In the genomic region with DNA sequence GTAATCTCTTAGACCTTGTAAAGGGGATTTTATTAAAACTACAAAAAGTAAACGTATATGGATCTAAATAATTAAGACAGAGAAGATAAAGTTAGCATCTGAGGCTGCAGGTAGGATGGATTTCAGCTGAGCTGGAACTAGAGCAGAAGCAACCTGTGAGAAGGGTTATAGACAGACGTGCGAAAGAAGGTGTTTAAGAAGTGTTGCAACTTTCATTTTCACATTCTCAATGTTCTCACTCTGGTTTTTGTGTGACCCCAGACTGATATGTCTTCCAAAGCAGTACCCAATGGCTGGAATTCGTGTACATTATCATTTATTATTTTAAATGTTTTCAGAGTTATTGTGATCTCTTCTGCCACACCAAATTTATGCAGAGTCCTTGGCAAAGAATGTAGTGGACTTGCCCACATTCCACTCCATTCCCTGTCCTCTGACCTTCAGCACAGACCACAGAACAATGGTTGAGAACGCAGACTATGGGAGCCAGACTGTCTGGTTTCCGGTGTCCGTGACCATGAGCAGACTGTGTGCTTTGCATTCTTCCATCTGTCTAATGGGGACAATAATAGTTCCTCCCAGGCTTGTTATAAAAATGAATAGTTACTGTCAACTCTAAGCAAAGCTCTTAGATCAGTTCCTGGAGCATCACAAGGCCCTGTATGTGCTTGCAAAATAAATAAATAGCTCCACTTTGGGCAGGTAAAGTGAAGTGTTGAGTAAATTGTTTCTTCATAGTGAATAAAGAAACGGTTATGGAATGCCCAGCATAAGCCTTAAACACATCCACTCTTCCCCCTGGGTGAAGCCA, we compare ENCODE assay signal across 11 cellular contexts.
DNase-seq lines count a peak whose midpoint lies in the region; ATAC-seq and TF ChIP-seq lines count a peak whose summit lies in the region.
"Had no signal": no experiment of that assay in that cellular context is flagged by ENCODE, and none has a peak within 500 bp of the region (broad histone marks: within the 10 kb centered on the region; RNA-seq: fewer than 3 reads in every experiment).

No MANE protein-coding gene starts in this region.

- H3K36me3 Mint-ChIP-seq in T-helper 17 cell (ENCODE audit: low read depth) (peaks cover 5% of the 10 kb centered on the region), WTC11 (peaks cover 2% of the 10 kb centered on the region; the same call in 1 of the 2 replicates)

- H3K9ac ChIP-seq in smooth muscle cell (ENCODE audit: low read depth), result no peak overlapping the region

- H3K27me3 ChIP-seq in smooth muscle cell (ENCODE audit: low read depth), result no peaks in the 10 kb centered on the region
- H3K27me3 ChIP-seq: cardiac muscle cell had no signal

- CTCF ChIA-PET in WTC11 (lab: Charles Lee), result no interaction called here

- no peaks in the 10 kb centered on the region for H4K20me1 ChIP-seq in smooth muscle cell (ENCODE audit: low read depth)

- H3K27ac ChIP-seq in smooth muscle cell (ENCODE audit: low read depth), result no peak overlapping the region
- H3K27ac ChIP-seq: cardiac muscle cell had no signal

- H3K27ac Mint-ChIP-seq in T-helper 17 cell (peak overlapping the region; percentile 4), WTC11 (no peak overlapping the region)

- peaks cover 16% of the 10 kb centered on the region for H3K4me1 Mint-ChIP-seq in T-helper 17 cell
- peaks cover 30% of the 10 kb centered on the region for H3K4me1 Mint-ChIP-seq in WTC11

- H2AFZ ChIP-seq in smooth muscle cell (ENCODE audit: low read depth), result no peak overlapping the region

- no peaks in the 10 kb centered on the region for H3K27me3 Mint-ChIP-seq in T-helper 17 cell
- H3K27me3 Mint-ChIP-seq in WTC11 (ENCODE audit: low read depth), result no peaks in the 10 kb centered on the region; the same call in 1 of the 2 replicates

- no peaks in the 10 kb centered on the region for H3F3A ChIP-seq in smooth muscle cell (ENCODE audit: low read depth)

- H3K4me3 Mint-ChIP-seq in T-helper 17 cell, result peak overlapping the region; percentile 43
- no peak overlapping the region for H3K4me3 Mint-ChIP-seq in WTC11

- H3K79me2 ChIP-seq in smooth muscle cell (ENCODE audit: low read depth), result no peaks in the 10 kb centered on the region

- WGBS in smooth muscle cell (ENCODE audit: low lambda C conversion rate), result 83% methylated on average over 8 of the region's 8 CpGs

- peaks cover 19% of the 10 kb centered on the region for H3K9me3 Mint-ChIP-seq in WTC11

- H3K4me2 ChIP-seq in smooth muscle cell, result no peak overlapping the region

- TF ChIP-seq CTCF in WTC11 (IDR thresholded peaks at IDR 0.05) (no peak), smooth muscle cell (IDR thresholded peaks at IDR 0.05; ENCODE audit: borderline replicate concordance, insufficient read depth, poor library complexity, severe bottlenecking) (no peak)

- H3K4me3 ChIP-seq in smooth muscle cell, result no peak overlapping the region
- H3K4me3 ChIP-seq: cardiac muscle cell had no signal

- no peaks in the 10 kb centered on the region for H3K4me1 ChIP-seq in smooth muscle cell (ENCODE audit: low read depth)

- ATAC-seq in GM19025 (IDR thresholded peaks at IDR 0.05; ENCODE audit: low read depth, unreplicated experiment), result peak; percentile 62
- peak; percentile 46 for ATAC-seq in HG03060 (IDR thresholded peaks at IDR 0.05; ENCODE audit: low read depth, unreplicated experiment)
- no peak for ATAC-seq in T-helper 17 cell
- ATAC-seq in WTC11, result no peak

- DNase-seq in Ammon's horn (ENCODE audit: low spot score), result peak; percentile 44
- no peak for DNase-seq in T-helper 17 cell
- DNase-seq in WTC11 (ENCODE audit: low spot score), result no peak
- no peak for DNase-seq in smooth muscle cell (lab: John Stamatoyannopoulos, UW; ENCODE audit: unreplicated experiment)
- DNase-seq in NCI-H1092 (lab: John Stamatoyannopoulos, UW), result no peak
- no peak for DNase-seq in central memory CD4-positive, alpha-beta T cell
- DNase-seq: NCI-H1930; stimulated activated naive CD4-positive, alpha-beta T cell treated with Interleukin-2 at 50 U/mL for 16 hours had no signal

- H3K9me3 ChIP-seq in T-helper 17 cell (ENCODE audit: control insufficient read depth, low read length, poor library complexity, severe bottlenecking), result no peaks in the 10 kb centered on the region
- no peaks in the 10 kb centered on the region for H3K9me3 ChIP-seq in smooth muscle cell (replicated peaks; ENCODE audit: low read depth)

- POLR2A ChIA-PET in WTC11 (lab: Charles Lee), result no interaction called here

- no peaks in the 10 kb centered on the region for H3K36me3 ChIP-seq in smooth muscle cell (ENCODE audit: low read depth)
- H3K36me3 ChIP-seq: cardiac muscle cell had no signal

TF ChIP-seq in WTC11, 78 proteins besides CTCF, POLR2A, EP300 and RAD21 (continues in another document):
- TF ChIP-seq, protein P1, sequence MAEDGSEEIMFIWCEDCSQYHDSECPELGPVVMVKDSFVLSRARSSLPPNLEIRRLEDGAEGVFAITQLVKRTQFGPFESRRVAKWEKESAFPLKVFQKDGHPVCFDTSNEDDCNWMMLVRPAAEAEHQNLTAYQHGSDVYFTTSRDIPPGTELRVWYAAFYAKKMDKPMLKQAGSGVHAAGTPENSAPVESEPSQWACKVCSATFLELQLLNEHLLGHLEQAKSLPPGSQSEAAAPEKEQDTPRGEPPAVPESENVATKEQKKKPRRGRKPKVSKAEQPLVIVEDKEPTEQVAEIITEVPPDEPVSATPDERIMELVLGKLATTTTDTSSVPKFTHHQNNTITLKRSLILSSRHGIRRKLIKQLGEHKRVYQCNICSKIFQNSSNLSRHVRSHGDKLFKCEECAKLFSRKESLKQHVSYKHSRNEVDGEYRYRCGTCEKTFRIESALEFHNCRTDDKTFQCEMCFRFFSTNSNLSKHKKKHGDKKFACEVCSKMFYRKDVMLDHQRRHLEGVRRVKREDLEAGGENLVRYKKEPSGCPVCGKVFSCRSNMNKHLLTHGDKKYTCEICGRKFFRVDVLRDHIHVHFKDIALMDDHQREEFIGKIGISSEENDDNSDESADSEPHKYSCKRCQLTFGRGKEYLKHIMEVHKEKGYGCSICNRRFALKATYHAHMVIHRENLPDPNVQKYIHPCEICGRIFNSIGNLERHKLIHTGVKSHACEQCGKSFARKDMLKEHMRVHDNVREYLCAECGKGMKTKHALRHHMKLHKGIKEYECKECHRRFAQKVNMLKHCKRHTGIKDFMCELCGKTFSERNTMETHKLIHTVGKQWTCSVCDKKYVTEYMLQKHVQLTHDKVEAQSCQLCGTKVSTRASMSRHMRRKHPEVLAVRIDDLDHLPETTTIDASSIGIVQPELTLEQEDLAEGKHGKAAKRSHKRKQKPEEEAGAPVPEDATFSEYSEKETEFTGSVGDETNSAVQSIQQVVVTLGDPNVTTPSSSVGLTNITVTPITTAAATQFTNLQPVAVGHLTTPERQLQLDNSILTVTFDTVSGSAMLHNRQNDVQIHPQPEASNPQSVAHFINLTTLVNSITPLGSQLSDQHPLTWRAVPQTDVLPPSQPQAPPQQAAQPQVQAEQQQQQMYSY (CRISPR knock-in tag; IDR thresholded peaks at IDR 0.05), result no peak
- TF ChIP-seq, protein P2, sequence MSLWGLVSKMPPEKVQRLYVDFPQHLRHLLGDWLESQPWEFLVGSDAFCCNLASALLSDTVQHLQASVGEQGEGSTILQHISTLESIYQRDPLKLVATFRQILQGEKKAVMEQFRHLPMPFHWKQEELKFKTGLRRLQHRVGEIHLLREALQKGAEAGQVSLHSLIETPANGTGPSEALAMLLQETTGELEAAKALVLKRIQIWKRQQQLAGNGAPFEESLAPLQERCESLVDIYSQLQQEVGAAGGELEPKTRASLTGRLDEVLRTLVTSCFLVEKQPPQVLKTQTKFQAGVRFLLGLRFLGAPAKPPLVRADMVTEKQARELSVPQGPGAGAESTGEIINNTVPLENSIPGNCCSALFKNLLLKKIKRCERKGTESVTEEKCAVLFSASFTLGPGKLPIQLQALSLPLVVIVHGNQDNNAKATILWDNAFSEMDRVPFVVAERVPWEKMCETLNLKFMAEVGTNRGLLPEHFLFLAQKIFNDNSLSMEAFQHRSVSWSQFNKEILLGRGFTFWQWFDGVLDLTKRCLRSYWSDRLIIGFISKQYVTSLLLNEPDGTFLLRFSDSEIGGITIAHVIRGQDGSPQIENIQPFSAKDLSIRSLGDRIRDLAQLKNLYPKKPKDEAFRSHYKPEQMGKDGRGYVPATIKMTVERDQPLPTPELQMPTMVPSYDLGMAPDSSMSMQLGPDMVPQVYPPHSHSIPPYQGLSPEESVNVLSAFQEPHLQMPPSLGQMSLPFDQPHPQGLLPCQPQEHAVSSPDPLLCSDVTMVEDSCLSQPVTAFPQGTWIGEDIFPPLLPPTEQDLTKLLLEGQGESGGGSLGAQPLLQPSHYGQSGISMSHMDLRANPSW (CRISPR knock-in tag; conservative IDR thresholded peaks at IDR 0.05; ENCODE audit: low read depth), result no peak
- no peak for TF ChIP-seq PRRX2 (CRISPR knock-in tag; IDR thresholded peaks at IDR 0.05)
- no peak for TF ChIP-seq ZNF396 (CRISPR knock-in tag; IDR thresholded peaks at IDR 0.05; ENCODE audit: borderline replicate concordance)
- TF ChIP-seq, protein P3, sequence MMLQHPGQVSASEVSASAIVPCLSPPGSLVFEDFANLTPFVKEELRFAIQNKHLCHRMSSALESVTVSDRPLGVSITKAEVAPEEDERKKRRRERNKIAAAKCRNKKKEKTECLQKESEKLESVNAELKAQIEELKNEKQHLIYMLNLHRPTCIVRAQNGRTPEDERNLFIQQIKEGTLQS (CRISPR knock-in tag; conservative IDR thresholded peaks at IDR 0.05), result no peak
- no peak for TF ChIP-seq NFE2L1 (CRISPR knock-in tag; IDR thresholded peaks at IDR 0.05)
- no peak for TF ChIP-seq ZNF121 (CRISPR knock-in tag; IDR thresholded peaks at IDR 0.05)
- TF ChIP-seq NR1H2 (CRISPR knock-in tag; IDR thresholded peaks at IDR 0.05), result no peak
- no peak for TF ChIP-seq NFATC4 (CRISPR knock-in tag; IDR thresholded peaks at IDR 0.05)
- TF ChIP-seq TP53 (CRISPR knock-in tag; IDR thresholded peaks at IDR 0.05), result no peak

Comparison
In these comparisons a context has a peak if more than half of its experiments do, and no peak if none do; other contexts are left out.
1. ATAC-seq: peak in GM19025 (single experiment) and HG03060 (single experiment); none in T-helper 17 cell (single experiment) and WTC11 (single experiment).